In the genomic region with DNA sequence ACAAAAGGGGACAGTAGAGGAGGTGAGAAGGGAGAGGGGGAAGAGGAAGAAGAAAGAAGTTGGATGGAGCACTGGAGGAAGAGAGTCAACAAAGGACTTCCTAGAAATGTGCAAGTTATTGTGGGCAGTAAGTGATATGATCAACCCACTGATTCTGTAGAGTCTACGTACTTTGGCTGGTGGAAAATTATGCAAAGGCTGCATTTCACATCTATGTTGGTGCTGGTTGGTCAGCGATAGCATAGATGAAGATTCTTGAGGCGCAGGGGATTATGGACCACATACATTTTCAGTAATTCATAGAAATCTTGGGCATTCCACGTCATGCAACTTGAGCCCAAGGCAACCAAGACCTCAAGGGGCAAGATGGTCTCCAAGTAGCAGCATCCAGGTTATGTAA, we compare ENCODE assay signal across 1 cellular context.
TF ChIP-seq lines count a peak whose summit lies in the region.

No MANE protein-coding gene starts in this region.

TF ChIP-seq in A549, 52 proteins besides CTCF, POLR2A, EP300 and RAD21 (continued from another document):
- TF ChIP-seq, protein P1, sequence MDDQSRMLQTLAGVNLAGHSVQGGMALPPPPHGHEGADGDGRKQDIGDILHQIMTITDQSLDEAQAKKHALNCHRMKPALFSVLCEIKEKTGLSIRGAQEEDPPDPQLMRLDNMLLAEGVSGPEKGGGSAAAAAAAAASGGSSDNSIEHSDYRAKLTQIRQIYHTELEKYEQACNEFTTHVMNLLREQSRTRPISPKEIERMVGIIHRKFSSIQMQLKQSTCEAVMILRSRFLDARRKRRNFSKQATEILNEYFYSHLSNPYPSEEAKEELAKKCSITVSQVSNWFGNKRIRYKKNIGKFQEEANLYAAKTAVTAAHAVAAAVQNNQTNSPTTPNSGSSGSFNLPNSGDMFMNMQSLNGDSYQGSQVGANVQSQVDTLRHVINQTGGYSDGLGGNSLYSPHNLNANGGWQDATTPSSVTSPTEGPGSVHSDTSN (IDR thresholded peaks at IDR 0.05): no peak
- TF ChIP-seq POLR2AphosphoS2 (conservative IDR thresholded peaks at IDR 0.05; ENCODE audit: low read length): no peak
- TF ChIP-seq, protein P2, sequence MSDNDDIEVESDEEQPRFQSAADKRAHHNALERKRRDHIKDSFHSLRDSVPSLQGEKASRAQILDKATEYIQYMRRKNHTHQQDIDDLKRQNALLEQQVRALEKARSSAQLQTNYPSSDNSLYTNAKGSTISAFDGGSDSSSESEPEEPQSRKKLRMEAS (IDR thresholded peaks at IDR 0.05): no peak
